Comparison of ENCODE assay signal across 8 cellular contexts in the genomic region with DNA sequence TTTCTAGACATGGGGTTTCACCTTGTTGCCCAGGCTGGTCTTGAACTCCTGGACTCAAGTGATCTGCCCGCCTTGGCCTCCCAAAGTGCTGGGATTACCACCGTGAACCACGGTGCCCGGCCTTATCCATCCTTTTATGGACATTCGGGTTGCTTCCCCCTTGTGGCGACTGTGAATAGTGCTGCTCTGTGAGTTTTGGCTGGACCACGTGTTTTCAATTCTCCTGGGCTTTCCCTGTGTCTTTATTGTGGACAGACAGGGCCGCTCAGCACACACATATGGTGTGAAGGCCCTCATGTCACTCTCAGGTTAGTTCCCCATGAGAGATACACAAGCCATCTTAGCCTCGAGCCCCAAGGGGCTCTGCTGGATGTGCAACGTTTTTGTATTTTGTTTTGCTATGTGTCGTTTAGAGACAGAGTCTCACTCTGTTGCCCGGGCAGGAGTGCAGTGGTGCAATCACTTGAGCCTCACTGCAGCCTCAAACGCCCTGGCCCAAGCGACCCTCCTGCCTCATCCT.
DNase-seq lines count a peak whose midpoint lies in the region; ATAC-seq and TF ChIP-seq lines count a peak whose summit lies in the region.

No MANE protein-coding gene starts in this region.

- no peak overlapping the region for H3K4me3 ChIP-seq in GM12864 (ENCODE audit: low read depth, low read length)
- H3K4me3 ChIP-seq in cardiac fibroblast (replicated peaks in 1 of 2; ENCODE audit: low read depth in 2 of 2, low read length in 2 of 2) = no peak overlapping the region

- TF ChIP-seq CTCF in GM12864 (IDR thresholded peaks at IDR 0.05; ENCODE audit: low read depth, low read length, missing control alignments) (peak; percentile 81), cardiac fibroblast (IDR thresholded peaks at IDR 0.05; ENCODE audit: low read depth, low read length) (peak; percentile 89)

- DNase-seq in GM12864 (ENCODE audit: low read depth) (peak; percentile 53), NCI-H226 (peak; percentile 58), cardiac fibroblast (ENCODE audit: low read depth in 2 of 2) (peak; percentile 89 to 95), kidney tubule cell (ENCODE audit: low spot score) (peak; percentile 81), middle frontal gyrus (ENCODE audit: extremely low spot score, low spot score) (no peak)
- peak; percentile 16 to 53 (median 32) for DNase-seq in activated CD4-positive, CD25-positive, alpha-beta regulatory T cell (lab: John Stamatoyannopoulos, UW)
- DNase-seq in stimulated activated CD4-positive, alpha-beta T cell treated with anti-CD3 and anti-CD28 coated beads, Interleukin-2, amount 100 ng/mL, for 24 hours = peak; percentile 78 to 81

- ATAC-seq in HG02973 (IDR thresholded peaks at IDR 0.05; ENCODE audit: unreplicated experiment) = peak; percentile 66
